ENCODE assay signal across 11 cellular contexts in the genomic region with DNA sequence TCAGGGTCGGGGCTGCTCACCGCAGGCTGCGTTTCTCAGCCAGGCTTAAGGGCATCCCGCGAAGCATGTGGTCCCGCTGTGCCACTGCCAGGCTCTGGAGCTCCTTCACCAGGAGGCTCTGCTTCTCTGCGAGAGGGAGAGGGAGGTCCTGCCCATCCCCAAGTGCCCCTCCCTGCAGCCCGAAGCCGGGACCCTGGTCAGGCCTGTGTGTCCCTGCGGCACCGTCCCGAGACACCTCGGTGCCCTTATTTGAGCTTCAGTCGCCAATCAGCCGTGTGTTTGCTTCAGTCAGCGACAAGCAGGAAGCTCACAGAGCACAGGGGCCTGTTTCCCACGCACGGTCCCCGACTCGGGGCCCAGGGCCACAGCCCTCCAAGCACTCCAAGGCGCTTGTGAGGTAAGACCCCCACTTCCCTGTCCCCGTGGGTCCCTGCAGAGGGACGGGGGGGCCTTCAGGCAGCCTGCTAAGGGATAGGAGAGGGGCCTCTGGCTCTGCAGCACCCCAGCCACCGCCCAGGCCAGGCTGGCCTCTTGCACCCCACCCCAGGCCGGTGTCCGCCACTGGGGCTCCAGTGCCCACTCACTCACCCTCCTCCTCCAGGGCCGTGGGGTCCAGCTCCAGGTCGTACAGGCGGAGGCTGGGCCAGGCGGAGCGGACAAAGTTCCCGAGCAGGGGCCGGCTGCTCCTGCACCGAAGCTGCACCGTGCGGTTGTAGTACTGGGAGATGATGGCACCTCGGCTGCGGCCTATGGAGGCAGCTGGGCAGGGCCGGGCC. TPM values are rescaled to one million over a fixed set of nuclear protein-coding genes. Genes with fewer than 3 reads are reported as not detected.
A peak's percentile ranks its signal among the peaks of the same experiment; 100 is the strongest.
DNase-seq lines count a peak whose midpoint lies in the region; ATAC-seq and TF ChIP-seq lines count a peak whose summit lies in the region.
"Had no signal": no experiment of that assay in that cellular context is flagged by ENCODE, and none has a peak within 500 bp of the region (broad histone marks: within the 10 kb centered on the region; RNA-seq: fewer than 3 reads in every experiment).

No MANE protein-coding gene starts in this region.

- TF ChIP-seq CTCF in GM06990 (IDR thresholded peaks at IDR 0.05; ENCODE audit: insufficient read depth, low read length, poor library complexity, severe bottlenecking), result no peak
- TF ChIP-seq CTCF in OCI-LY3 (IDR thresholded peaks at IDR 0.05; ENCODE audit: low read depth, low read length), result no peak
- no peak for TF ChIP-seq CTCF in prostate gland (IDR thresholded peaks at IDR 0.05)

- H3K27me3 Mint-ChIP-seq in central memory CD8-positive, alpha-beta T cell, result no peaks in the 10 kb centered on the region

- intact Hi-C loops in sciatic nerve (cut with DNase I) (loop anchor here (10.0 kb wide), 1 partner anchor 239 kb away; a partner anchor contains a TSS), prostate gland (cut with DNase I) (no loop called here)

- H3K36me3 ChIP-seq in GM06990 (ENCODE audit: control insufficient read depth, insufficient read depth, low read length) (peaks cover 34% of the 10 kb centered on the region), OCI-LY3 (replicated peaks; ENCODE audit: low read depth, low read length) (peaks cover 40% of the 10 kb centered on the region), prostate gland (no peaks in the 10 kb centered on the region)

- no peak for TF ChIP-seq POLR2A in prostate gland (IDR thresholded peaks at IDR 0.05)

- peak overlapping the region; percentile 100 for H3K4me3 Mint-ChIP-seq in central memory CD8-positive, alpha-beta T cell

- no peak overlapping the region for H2AFZ ChIP-seq in OCI-LY3 (ENCODE audit: low read depth, low read length)

- no peaks in the 10 kb centered on the region for H3K9me3 Mint-ChIP-seq in central memory CD8-positive, alpha-beta T cell

- 82% methylated on average over 33 of the region's 39 CpGs for WGBS in prostate gland

- H3K9ac ChIP-seq in OCI-LY3 (ENCODE audit: low read length), result peak overlapping the region; percentile 72

- DNase-seq in GM06990 (ENCODE audit: extremely low read depth, insufficient read length), result peak; percentile 69
- DNase-seq in central memory CD8-positive, alpha-beta T cell (ENCODE audit: low spot score in 2 of 2), result no peak
- peak; percentile 62 for DNase-seq in sciatic nerve (ENCODE audit: low spot score)
- no peak for DNase-seq in prostate gland (ENCODE audit: low spot score)
- no peak for DNase-seq in HEK293T (ENCODE audit: extremely low spot score)
- DNase-seq: HCEC 1CT, NCI-H82 had no signal

- H3K9me3 ChIP-seq in OCI-LY3 (ENCODE audit: insufficient read depth, low read length) (no peaks in the 10 kb centered on the region), prostate gland (no peaks in the 10 kb centered on the region)

- peaks cover 66% of the 10 kb centered on the region for H3K4me1 ChIP-seq in OCI-LY3 (ENCODE audit: low read length)
- H3K4me1 ChIP-seq in prostate gland (replicated peaks), result peaks cover 12% of the 10 kb centered on the region

- ATAC-seq in central memory CD8-positive, alpha-beta T cell (replicated peaks; ENCODE audit: extremely low read depth, poor library complexity, severe bottlenecking), result no peak
- ATAC-seq in sciatic nerve (no peak), GM21360 (IDR thresholded peaks at IDR 0.05; ENCODE audit: unreplicated experiment) (no peak), HG02588 (IDR thresholded peaks at IDR 0.05; ENCODE audit: unreplicated experiment) (no peak)

- peak overlapping the region; percentile 84 for H3K27ac Mint-ChIP-seq in central memory CD8-positive, alpha-beta T cell (ENCODE audit: low read depth)

- peaks cover 15% of the 10 kb centered on the region for H4K20me1 ChIP-seq in OCI-LY3 (ENCODE audit: insufficient read depth, low read length)

- POLR2A ChIA-PET in HEK293T (lab: Yijun Ruan, JAX), result interaction anchor here (0.9 to 3.3 kb wide), 2 partner anchors 61 kb away, joined by 3 to 18 read pairs; a partner anchor contains a TSS

- H3K4me1 Mint-ChIP-seq in central memory CD8-positive, alpha-beta T cell, result peaks cover 67% of the 10 kb centered on the region

- H3K4me2 ChIP-seq in OCI-LY3 (ENCODE audit: low read length), result peak overlapping the region; percentile 96

- H3K27ac ChIP-seq in OCI-LY3 (ENCODE audit: low read length) (peak overlapping the region; percentile 74), prostate gland (peak overlapping the region in 1 of 2 donors; percentile 38)

- H3K27me3 ChIP-seq in GM06990 (replicated peaks; ENCODE audit: control insufficient read depth, insufficient read depth, low read length), result no peaks in the 10 kb centered on the region
- no peaks in the 10 kb centered on the region for H3K27me3 ChIP-seq in OCI-LY3 (ENCODE audit: low read depth, low read length)
- no peaks in the 10 kb centered on the region for H3K27me3 ChIP-seq in prostate gland (replicated peaks; ENCODE audit: insufficient read depth)

- CTCF ChIA-PET in HEK293T (lab: Yijun Ruan, JAX), result interaction anchor here (0.6 kb wide), 2 partner anchors 12 to 37 kb away, joined by 3 to 4 read pairs; no protein-coding TSS in a partner anchor

- H3K4me3 ChIP-seq in GM06990 (replicated peaks; ENCODE audit: low read depth, low read length) (peak overlapping the region; percentile 91), OCI-LY3 (ENCODE audit: low read length) (peak overlapping the region; percentile 91), prostate gland (no peak overlapping the region)

- peaks cover 30% of the 10 kb centered on the region for H3K79me2 ChIP-seq in OCI-LY3 (ENCODE audit: low read length)

- H3K36me3 Mint-ChIP-seq in central memory CD8-positive, alpha-beta T cell (ENCODE audit: insufficient read depth), result peaks cover 80% of the 10 kb centered on the region

TF ChIP-seq in HEK293T, 16 proteins besides CTCF, POLR2A, EP300 and RAD21:
- TF ChIP-seq NFRKB (IDR thresholded peaks at IDR 0.05), result no peak
- no peak for TF ChIP-seq ARNT (IDR thresholded peaks at IDR 0.05)
- TF ChIP-seq TARDBP (IDR thresholded peaks at IDR 0.05), result no peak
- TF ChIP-seq, protein P1, sequence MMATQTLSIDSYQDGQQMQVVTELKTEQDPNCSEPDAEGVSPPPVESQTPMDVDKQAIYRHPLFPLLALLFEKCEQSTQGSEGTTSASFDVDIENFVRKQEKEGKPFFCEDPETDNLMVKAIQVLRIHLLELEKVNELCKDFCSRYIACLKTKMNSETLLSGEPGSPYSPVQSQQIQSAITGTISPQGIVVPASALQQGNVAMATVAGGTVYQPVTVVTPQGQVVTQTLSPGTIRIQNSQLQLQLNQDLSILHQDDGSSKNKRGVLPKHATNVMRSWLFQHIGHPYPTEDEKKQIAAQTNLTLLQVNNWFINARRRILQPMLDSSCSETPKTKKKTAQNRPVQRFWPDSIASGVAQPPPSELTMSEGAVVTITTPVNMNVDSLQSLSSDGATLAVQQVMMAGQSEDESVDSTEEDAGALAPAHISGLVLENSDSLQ (IDR thresholded peaks at IDR 0.05), result no peak
- TF ChIP-seq ELF4 (IDR thresholded peaks at IDR 0.05), result no peak
- TF ChIP-seq SUZ12 (IDR thresholded peaks at IDR 0.05), result no peak
- no peak for TF ChIP-seq SP1 (IDR thresholded peaks at IDR 0.05)
- no peak for TF ChIP-seq LEF1 (IDR thresholded peaks at IDR 0.05; ENCODE audit: borderline replicate concordance)
- no peak for TF ChIP-seq ZNF384 (IDR thresholded peaks at IDR 0.05)
- no peak for TF ChIP-seq L3MBTL2 (conservative IDR thresholded peaks at IDR 0.05)
- no peak for TF ChIP-seq BHLHE40 (IDR thresholded peaks at IDR 0.05; ENCODE audit: borderline replicate concordance)
- TF ChIP-seq FOXM1 (IDR thresholded peaks at IDR 0.05; ENCODE audit: borderline replicate concordance), result no peak

RNA-seq across cellular contexts. Expression of a gene that starts 3.2 kb away (rescaled TPM):
- total RNA-seq in sciatic nerve (95.0 TPM), prostate gland (10 to 100 TPM; 36.1 to 65.2 TPM)

RNA-seq across cellular contexts. Expression of a gene that starts 5.2 kb away (rescaled TPM):
- 12.5 TPM for total RNA-seq in sciatic nerve
- total RNA-seq in prostate gland, result 1 to 10 TPM; 1.2 to 3.3 TPM

RNA-seq across cellular contexts. Expression of a gene that starts 20.9 kb away (rescaled TPM):
- total RNA-seq in sciatic nerve (0.71 TPM), prostate gland (not detected)
- total RNA-seq: dermis microvascular lymphatic vessel endothelial cell had no signal

RNA-seq across cellular contexts. Expression of a gene that starts 43.1 kb away (rescaled TPM):
- total RNA-seq in sciatic nerve, result 73.6 TPM
- total RNA-seq in prostate gland, result 100 to 1,000 TPM; 133 to 284 TPM

Comparison
In these comparisons a context has a peak if more than half of its experiments do, and no peak if none do; other contexts are left out.
1. DNase-seq: peak in GM06990 (single experiment) and sciatic nerve (single experiment); none in central memory CD8-positive, alpha-beta T cell (0 of 2), prostate gland (single experiment) and HEK293T (single experiment).
2. H3K4me3 ChIP-seq: peak in GM06990 (single experiment) and OCI-LY3 (single experiment); none in prostate gland (0 of 2).